ENCODE assay signal across 11 cellular contexts in genomic region chr9:130051855-130052254, GRCh38. TPM values are rescaled to one million over a fixed set of nuclear protein-coding genes. Genes with fewer than 3 reads are reported as not detected.
DNase-seq lines count a peak whose midpoint lies in the region; ATAC-seq and TF ChIP-seq lines count a peak whose summit lies in the region.
"Had no signal": no experiment of that assay in that cellular context is flagged by ENCODE, and none has a peak within 500 bp of the region (broad histone marks: within the 10 kb centered on the region; RNA-seq: fewer than 3 reads in every experiment).

No MANE protein-coding gene starts in this region.

- TSS peak; percentile 62 for BruUV-seq in Panc1 (replicated peaks; lab: Mats Ljungman, UMichigan)

- H3K27me3 ChIP-seq in Panc1 (ENCODE audit: control insufficient read depth, insufficient read depth, low read length) = no peaks in the 10 kb centered on the region
- H3K27me3 ChIP-seq: SJSA1 had no signal

- H3K4me1 Mint-ChIP-seq in activated CD4-positive, alpha-beta T cell treated with anti-CD3 and anti-CD28 coated beads for 36 hours = peaks cover 24% of the 10 kb centered on the region
- peaks cover 24% of the 10 kb centered on the region for H3K4me1 Mint-ChIP-seq in stimulated activated effector memory CD8-positive, alpha-beta T cell treated with anti-CD3 and anti-CD28 coated beads, Interleukin-12 subunit alpha, Interleukin-12 subunit beta, amount 100 ng/mL, for 72 hours

- H3K36me3 Mint-ChIP-seq in activated CD4-positive, alpha-beta T cell treated with anti-CD3 and anti-CD28 coated beads for 36 hours (ENCODE audit: low read depth) = peaks cover 1% of the 10 kb centered on the region
- H3K36me3 Mint-ChIP-seq in stimulated activated effector memory CD8-positive, alpha-beta T cell treated with anti-CD3 and anti-CD28 coated beads, Interleukin-12 subunit alpha, Interleukin-12 subunit beta, amount 100 ng/mL, for 72 hours = peaks cover 1% of the 10 kb centered on the region

- DNase-seq in activated CD4-positive, alpha-beta T cell treated with anti-CD3 and anti-CD28 coated beads for 36 hours = no peak
- no peak for DNase-seq in activated CD4-positive, alpha-beta T cell treated with anti-CD3 and anti-CD28 coated beads, Interleukin-2, amount 50 U/mL, for 4 hours
- no peak for DNase-seq in Panc1 (ENCODE audit: low read depth, low spot score)
- DNase-seq in stimulated activated effector memory CD8-positive, alpha-beta T cell treated with anti-CD3 and anti-CD28 coated beads, Interleukin-12 subunit alpha, Interleukin-12 subunit beta, amount 100 ng/mL, for 72 hours (ENCODE audit: low spot score in 2 of 2) = no peak
- no peak for DNase-seq in COR-L47 (lab: John Stamatoyannopoulos, UW)
- no peak for DNase-seq in germinal center (ENCODE audit: low spot score)
- DNase-seq: NCI-H1930; stimulated activated CD8-positive, alpha-beta memory T cell treated with anti-CD3 and anti-CD28 coated beads, Interleukin-4, amount 100 ng/mL, for 48 hours had no signal

- no peaks in the 10 kb centered on the region for H3K9me3 ChIP-seq in Panc1 (ENCODE audit: control insufficient read depth, insufficient read depth, low read depth, low read length)
- H3K9me3 ChIP-seq: SJSA1 had no signal

- H3K27ac Mint-ChIP-seq in activated CD4-positive, alpha-beta T cell treated with anti-CD3 and anti-CD28 coated beads for 36 hours = peak overlapping the region; percentile 65
- peak overlapping the region; percentile 93 for H3K27ac Mint-ChIP-seq in stimulated activated effector memory CD8-positive, alpha-beta T cell treated with anti-CD3 and anti-CD28 coated beads, Interleukin-12 subunit alpha, Interleukin-12 subunit beta, amount 100 ng/mL, for 72 hours

- POLR2A ChIA-PET in activated CD4-positive, alpha-beta T cell treated with anti-CD3 and anti-CD28 coated beads for 36 hours (lab: Charles Lee) = interaction anchor here (0.6 to 1.0 kb wide), 3 partner anchors 9 to 165 kb away, joined by 3 to 4 read pairs (median 3); partner anchors contain the start of gene FNBP1
- POLR2A ChIA-PET in Panc1 (lab: Charles Lee) = interaction anchor here (0.7 kb wide), 1 partner anchor 207 kb away, joined by 4 read pairs; no protein-coding TSS in a partner anchor

- no peak for TF ChIP-seq CTCF in Panc1 (IDR thresholded peaks at IDR 0.05)

- H3K27me3 Mint-ChIP-seq in activated CD4-positive, alpha-beta T cell treated with anti-CD3 and anti-CD28 coated beads for 36 hours = no peaks in the 10 kb centered on the region

- intact Hi-C loops in activated CD4-positive, alpha-beta T cell treated with anti-CD3 and anti-CD28 coated beads for 36 hours (cut with DNase I, micrococcal nuclease) = loop anchor here in 1 of 2 experiments (2.0 to 10.0 kb wide), 3 partner anchors 47 to 407 kb away; partner anchors contain the start of gene ASB6
- intact Hi-C loops in Panc1 (cut with micrococcal nuclease; ENCODE audit: unreplicated experiment) = no loop called here

- in situ Hi-C loops in Panc1 (cut with HindIII; ENCODE audit: low pct_unique_long_range_greater_than_20kb, low sequenced_read_pairs) = no loop called here

- CTCF ChIA-PET in activated CD4-positive, alpha-beta T cell treated with anti-CD3 and anti-CD28 coated beads for 36 hours (lab: Charles Lee) = interaction anchor here (0.6 to 2.4 kb wide), 4 partner anchors 11 to 166 kb away, joined by 3 to 12 read pairs (median 4); no protein-coding TSS in a partner anchor
- CTCF ChIA-PET in Panc1 (lab: Charles Lee) = no interaction called here

- H3K4me3 Mint-ChIP-seq in activated CD4-positive, alpha-beta T cell treated with anti-CD3 and anti-CD28 coated beads for 36 hours = peak overlapping the region; percentile 48
- peak overlapping the region; percentile 87 for H3K4me3 Mint-ChIP-seq in stimulated activated effector memory CD8-positive, alpha-beta T cell treated with anti-CD3 and anti-CD28 coated beads, Interleukin-12 subunit alpha, Interleukin-12 subunit beta, amount 100 ng/mL, for 72 hours

- H3K36me3 ChIP-seq in Panc1 (ENCODE audit: control insufficient read depth, insufficient read depth, low read length) = no peaks in the 10 kb centered on the region; the same call in 1 of the 2 replicates

- no peak overlapping the region for H3K27ac ChIP-seq in Panc1 (ENCODE audit: low read length)
- H3K27ac ChIP-seq: SJSA1 had no signal

- H3K4me3 ChIP-seq in Panc1 (ENCODE audit: low read depth in 2 of 2, low read length in 2 of 2) = no peak overlapping the region
- H3K4me3 ChIP-seq: SJSA1 had no signal

- no peak for ATAC-seq in activated CD4-positive, alpha-beta T cell treated with anti-CD3 and anti-CD28 coated beads for 36 hours
- ATAC-seq in Panc1 (no peak), esophagus mucosa (peak; percentile 81), HG02798 (IDR thresholded peaks at IDR 0.05; ENCODE audit: poor library complexity, unreplicated experiment) (no peak)
- no peak for ATAC-seq in stimulated activated effector memory CD8-positive, alpha-beta T cell treated with anti-CD3 and anti-CD28 coated beads, Interleukin-12 subunit alpha, Interleukin-12 subunit beta, amount 100 ng/mL, for 72 hours

- 0 out of 2 replicates have a peak, but pooled peaks cover 3% of the 10 kb centered on the region for H3K4me1 ChIP-seq in Panc1 (ENCODE audit: control insufficient read depth, insufficient read depth, low read length)

- no peaks in the 10 kb centered on the region for H3K9me3 Mint-ChIP-seq in activated CD4-positive, alpha-beta T cell treated with anti-CD3 and anti-CD28 coated beads for 36 hours (ENCODE audit: low read depth)
- H3K9me3 Mint-ChIP-seq in stimulated activated effector memory CD8-positive, alpha-beta T cell treated with anti-CD3 and anti-CD28 coated beads, Interleukin-12 subunit alpha, Interleukin-12 subunit beta, amount 100 ng/mL, for 72 hours = no peaks in the 10 kb centered on the region

RNA-seq across cellular contexts. Expression of gene GPR107, which starts 1.9 kb away (rescaled TPM):
- 10 to 100 TPM; 17.7 to 19.7 TPM for total RNA-seq in activated CD4-positive, alpha-beta T cell treated with anti-CD3 and anti-CD28 coated beads for 36 hours
- total RNA-seq in Panc1 (2021; ENCODE audit: unreplicated experiment) (43.0 TPM), esophagus mucosa (29.8 TPM)
- 27.5 TPM for polyA plus RNA-seq in Panc1 (2012; ENCODE audit: insufficient read length)

RNA-seq across cellular contexts. Expression of gene FNBP1, which starts 8.9 kb away (rescaled TPM):
- 100 to 1,000 TPM; 254 to 354 TPM for total RNA-seq in activated CD4-positive, alpha-beta T cell treated with anti-CD3 and anti-CD28 coated beads for 36 hours
- total RNA-seq in Panc1 (2021; ENCODE audit: unreplicated experiment) = 53.6 TPM
- polyA plus RNA-seq in Panc1 (2012; ENCODE audit: insufficient read length) = 21.0 TPM
- total RNA-seq in esophagus mucosa = 23.5 TPM
